Comparison of ENCODE assay signal across 1 cellular context in genomic region chr16:9049241-9049640, GRCh38.
TF ChIP-seq lines count a peak whose summit lies in the region.

No MANE protein-coding gene starts in this region.

TF ChIP-seq in HCT116, 20 proteins besides CTCF, POLR2A, EP300 and RAD21 (continued from another document):
- no peak for TF ChIP-seq REST (IDR thresholded peaks at IDR 0.05; ENCODE audit: low read depth)
- TF ChIP-seq ELF1 (IDR thresholded peaks at IDR 0.05; ENCODE audit: borderline replicate concordance, low read depth): no peak
- TF ChIP-seq POLR2AphosphoS5 (IDR thresholded peaks at IDR 0.05; ENCODE audit: low read depth, low read length): no peak; the same call in 1 of the 2 replicates
- TF ChIP-seq EZH2 (IDR thresholded peaks at IDR 0.05): no peak
- TF ChIP-seq SRF (IDR thresholded peaks at IDR 0.05; ENCODE audit: low read depth): no peak
- no peak for TF ChIP-seq ZFX (IDR thresholded peaks at IDR 0.05)
- TF ChIP-seq ZBTB33 (IDR thresholded peaks at IDR 0.05; ENCODE audit: extremely low read depth, insufficient replicate concordance, low read length): no peak
- no peak for TF ChIP-seq CEBPB (IDR thresholded peaks at IDR 0.05; ENCODE audit: low read depth)
- TF ChIP-seq SP1 (IDR thresholded peaks at IDR 0.05; ENCODE audit: low read depth): no peak
